In genomic region chr12:93467351-93468007, GRCh38 we compare ENCODE assay signal across 1 cellular context.
TF ChIP-seq lines count a peak whose summit lies in the region.

TSS of gene MRPL42 (plus strand) at chr12:93467514. CDS start at chr12:93469286, 1,772 bp downstream.

TF ChIP-seq in K562, 482 proteins besides CTCF, POLR2A, EP300 and RAD21 (continued from another document and continues in another):
- TF ChIP-seq ZNF449 (CRISPR knock-in tag; IDR thresholded peaks at IDR 0.05) = 0 out of 2 replicates have a peak, but pooled peaks have one; percentile 29
- TF ChIP-seq CREB1 (IDR thresholded peaks at IDR 0.05) = peak; percentile 68
- TF ChIP-seq CREB1 (CRISPR knock-in tag; IDR thresholded peaks at IDR 0.05) = peak; percentile 66; the same call in 1 of the 2 replicates
- TF ChIP-seq ZNF431 (CRISPR knock-in tag; IDR thresholded peaks at IDR 0.05) = no peak
- no peak for TF ChIP-seq ZFP91 (CRISPR knock-in tag; IDR thresholded peaks at IDR 0.05)
- peak; percentile 85 for TF ChIP-seq TRIM28 (IDR thresholded peaks at IDR 0.05)
- peak; percentile 76 for TF ChIP-seq KDM5B (IDR thresholded peaks at IDR 0.05; ENCODE audit: insufficient replicate concordance, low read depth, low read length)
- no peak for TF ChIP-seq USF2 (CRISPR knock-in tag; IDR thresholded peaks at IDR 0.05)
- no peak for TF ChIP-seq ZFP36 (IDR thresholded peaks at IDR 0.05; ENCODE audit: low read depth, low read length, partially characterized antibody)
- TF ChIP-seq ZBTB43 (CRISPR knock-in tag; IDR thresholded peaks at IDR 0.05) = no peak
- TF ChIP-seq GTF2A2 (tag; IDR thresholded peaks at IDR 0.05) = no peak
- TF ChIP-seq RNF2 (IDR thresholded peaks at IDR 0.05) = peak; percentile 76; the same call in 1 of the 2 replicates
- TF ChIP-seq MIER1 (IDR thresholded peaks at IDR 0.05; ENCODE audit: low read depth) = no peak
- peak; percentile 74 for TF ChIP-seq SETDB1 (IDR thresholded peaks at IDR 0.05; ENCODE audit: low read length)
- TF ChIP-seq ATF1 (CRISPR knock-in tag; IDR thresholded peaks at IDR 0.05) = no peak; the same call in 1 of the 2 replicates
- peak; percentile 86 for TF ChIP-seq ATF1 (tag; IDR thresholded peaks at IDR 0.05)
- TF ChIP-seq ZBTB26 (CRISPR knock-in tag; IDR thresholded peaks at IDR 0.05) = 0 out of 2 replicates have a peak, but pooled peaks have one; percentile 42
- TF ChIP-seq ZNF232 (CRISPR knock-in tag; IDR thresholded peaks at IDR 0.05) = no peak
- TF ChIP-seq TCF3 (CRISPR knock-in tag; IDR thresholded peaks at IDR 0.05) = peak; percentile 17; the same call in 1 of the 2 replicates
- TF ChIP-seq CCAR2 (IDR thresholded peaks at IDR 0.05; ENCODE audit: low read depth, low read length) = no peak
- TF ChIP-seq PHF21A (IDR thresholded peaks at IDR 0.05; ENCODE audit: borderline replicate concordance, low read depth) = no peak
- no peak for TF ChIP-seq MAFF (IDR thresholded peaks at IDR 0.05; ENCODE audit: low read length)
- 0 out of 4 replicates have a peak, but pooled peaks have one; percentile 16 to 37 for TF ChIP-seq MLLT1 (IDR thresholded peaks at IDR 0.05)
- no peak for TF ChIP-seq ZBTB34 (CRISPR knock-in tag; IDR thresholded peaks at IDR 0.05)
- no peak for TF ChIP-seq XRCC4 (IDR thresholded peaks at IDR 0.05; ENCODE audit: extremely low read depth, insufficient read depth, insufficient read length)
- TF ChIP-seq MAFK (IDR thresholded peaks at IDR 0.05; ENCODE audit: low read length) = no peak
- peak; percentile 98 for TF ChIP-seq RBBP5 (IDR thresholded peaks at IDR 0.05; ENCODE audit: borderline replicate concordance, insufficient read depth, low read length, poor library complexity, severe bottlenecking)
- peak; percentile 50; the same call in 1 of the 2 replicates for TF ChIP-seq DPF2 (IDR thresholded peaks at IDR 0.05)
- no peak for TF ChIP-seq KDM1A (IDR thresholded peaks at IDR 0.05)
- peak; percentile 56; the same call in 1 of the 2 replicates for TF ChIP-seq ARID1B (IDR thresholded peaks at IDR 0.05)
- peak; percentile 53; the same call in 1 of the 2 replicates for TF ChIP-seq ZNF24 (IDR thresholded peaks at IDR 0.05)
- TF ChIP-seq ZNF398 (CRISPR knock-in tag; IDR thresholded peaks at IDR 0.05) = no peak
- TF ChIP-seq MED1 (CRISPR knock-in tag; IDR thresholded peaks at IDR 0.05; ENCODE audit: borderline replicate concordance) = no peak
- TF ChIP-seq EZH2 (IDR thresholded peaks at IDR 0.05; ENCODE audit: borderline replicate concordance, low read depth, low read length) = no peak
- no peak for TF ChIP-seq ZNF121 (CRISPR knock-in tag; conservative IDR thresholded peaks at IDR 0.05)
- TF ChIP-seq ZNF75A (CRISPR knock-in tag; IDR thresholded peaks at IDR 0.05) = peak; percentile 65; the same call in 1 of the 2 replicates
- peak; percentile 59; the same call in 1 of the 2 replicates for TF ChIP-seq POLR2AphosphoS2 (IDR thresholded peaks at IDR 0.05; ENCODE audit: low read length)
- TF ChIP-seq ZFPM2 (CRISPR knock-in tag; IDR thresholded peaks at IDR 0.05) = no peak
- TF ChIP-seq E2F3 (CRISPR knock-in tag; IDR thresholded peaks at IDR 0.05) = peak; percentile 80
- TF ChIP-seq TSHZ1 (CRISPR knock-in tag; IDR thresholded peaks at IDR 0.05) = no peak
- TF ChIP-seq ZNF274 (IDR thresholded peaks at IDR 0.05; ENCODE audit: borderline replicate concordance, low read depth, low read length) = no peak
- TF ChIP-seq UBTF (IDR thresholded peaks at IDR 0.05; ENCODE audit: borderline replicate concordance in 1 of 2, low read depth in 2 of 2, low read length in 2 of 2) = peak; percentile 20 to 66; a peak in 1 of 4 replicates
- no peak for TF ChIP-seq COPS2 (conservative IDR thresholded peaks at IDR 0.05)
- no peak; the same call in 1 of the 2 replicates for TF ChIP-seq JUND (IDR thresholded peaks at IDR 0.05; ENCODE audit: borderline replicate concordance, low read depth, low read length)
- TF ChIP-seq JUND (tag; IDR thresholded peaks at IDR 0.05; ENCODE audit: borderline replicate concordance, low read depth, low read length) = no peak
